ENCODE assay signal across 26 cellular contexts in genomic region chr11:90851196-90851595, GRCh38.
DNase-seq lines count a peak whose midpoint lies in the region; ATAC-seq, FAIRE-seq and TF ChIP-seq lines count a peak whose summit lies in the region.
"Had no signal": no experiment of that assay in that cellular context is flagged by ENCODE, and none has a peak within 500 bp of the region (broad histone marks: within the 10 kb centered on the region; RNA-seq: fewer than 3 reads in every experiment).

No MANE protein-coding gene starts in this region.

- H3K56ac ChIP-seq in H1 (replicated peaks; ENCODE audit: insufficient read length, low read depth, low read length): no peak overlapping the region

- H3K79me2 ChIP-seq in HepG2 (ENCODE audit: insufficient read depth, low read length): no peaks in the 10 kb centered on the region
- H3K79me2 ChIP-seq in H1 (ENCODE audit: control insufficient read depth in 1 of 2, insufficient read depth in 2 of 2, low read length in 2 of 2): no peaks in the 10 kb centered on the region

- H3K27ac Mint-ChIP-seq in CD8-positive, alpha-beta memory T cell: no peak overlapping the region
- H3K27ac Mint-ChIP-seq: B cell; CD4-positive, alpha-beta T cell; CD8-positive, alpha-beta T cell had no signal

- CTCF ChIA-PET in HepG2 (lab: Yijun Ruan, JAX; ENCODE audit: low intra/inter-chr PET ratio, low total read pairs): no interaction called here
- CTCF ChIA-PET in H1 (lab: Charles Lee; ENCODE audit: partially characterized antibody): no interaction called here
- CTCF ChIA-PET in CD8-positive, alpha-beta memory T cell (lab: Charles Lee): no interaction called here

- H3K18ac ChIP-seq in H1 (ENCODE audit: extremely low read depth, low read length): no peak overlapping the region

- TF ChIP-seq EP300 in HepG2 (IDR thresholded peaks at IDR 0.05; ENCODE audit: low read depth in 2 of 2, low read length in 2 of 2): no peak
- no peak for TF ChIP-seq EP300 in HepG2 (CRISPR knock-in tag; IDR thresholded peaks at IDR 0.05; ENCODE audit: borderline replicate concordance)
- TF ChIP-seq EP300 in H1 (IDR thresholded peaks at IDR 0.05; ENCODE audit: borderline replicate concordance in 1 of 2, low read depth in 2 of 2, low read length in 2 of 2): no peak

- no peaks in the 10 kb centered on the region for H3K36me3 Mint-ChIP-seq in CD8-positive, alpha-beta memory T cell
- H3K36me3 Mint-ChIP-seq: CD8-positive, alpha-beta T cell had no signal

- ATAC-seq in HepG2 (no peak), right lobe of liver (no peak)
- no peak for ATAC-seq in stimulated activated naive CD8-positive, alpha-beta T cell treated with anti-CD3 and anti-CD28 coated beads, Interleukin-15, Interleukin-2, amounts not matched to agents 100 U/mL and 50 U/mL, for 24 hours
- ATAC-seq: CD8-positive, alpha-beta T cell; GM12878 had no signal

- H2AFZ ChIP-seq in HepG2 (ENCODE audit: low read length): no peak overlapping the region
- no peak overlapping the region for H2AFZ ChIP-seq in H1 (ENCODE audit: low read length)

- H4K8ac ChIP-seq in H1 (ENCODE audit: extremely low read depth, insufficient read depth, low read length): no peak overlapping the region

- in situ Hi-C loops in HepG2 (cut with HindIII; ENCODE audit: extremely low pct_ligation_motif_present, low pct_unique_long_range_greater_than_20kb): no loop called here

- no peak overlapping the region for H3K14ac ChIP-seq in H1 (ENCODE audit: insufficient read length)

- H3K9me3 Mint-ChIP-seq in CD8-positive, alpha-beta memory T cell: peaks cover 0 to 9% (median 4%) of the 10 kb centered on the region in 5 donors

- H3K4me1 ChIP-seq in HepG2 (ENCODE audit: insufficient read depth, low read length) (no peaks in the 10 kb centered on the region), right lobe of liver (no peaks in the 10 kb centered on the region), H1 (replicated peaks in 1 of 4; ENCODE audit: control insufficient read depth in 3 of 4, insufficient read depth in 4 of 4, low read length in 3 of 4) (no peaks in the 10 kb centered on the region)
- no peaks in the 10 kb centered on the region for H3K4me1 ChIP-seq in CD8-positive, alpha-beta memory T cell (ENCODE audit: insufficient read depth, low read length)
- H3K4me1 ChIP-seq: BLaER1 treated with 17β-estradiol and CSF1 and Interleukin-3, amounts not matched to agents 10 nM and 100 nM had no signal

- H3K79me1 ChIP-seq in H1 (ENCODE audit: low read depth, low read length): no peaks in the 10 kb centered on the region

- H2BK15ac ChIP-seq in H1 (ENCODE audit: low read length): no peak overlapping the region

- intact Hi-C loops in HepG2 (cut with micrococcal nuclease; ENCODE audit: unreplicated experiment): no loop called here
- intact Hi-C loops in right lobe of liver (cut with DNase I): no loop called here

- no TSS peak for BruUV-seq in HepG2 (replicated peaks; lab: Mats Ljungman, UMichigan)

- TF ChIP-seq CTCF in HepG2 (CRISPR knock-in tag; IDR thresholded peaks at IDR 0.05): no peak
- TF ChIP-seq CTCF in right lobe of liver (IDR thresholded peaks at IDR 0.05): no peak
- TF ChIP-seq CTCF in H1 (IDR thresholded peaks at IDR 0.05; ENCODE audit: control extremely low read depth in 1 of 3, insufficient read depth in 1 of 3, low read depth in 1 of 3, low read length in 3 of 3): no peak

- H2BK20ac ChIP-seq in H1 (ENCODE audit: low read length): no peak overlapping the region

- H2BK120ac ChIP-seq in H1 (replicated peaks; ENCODE audit: low read depth, low read length): no peak overlapping the region

- H3K4me3 Mint-ChIP-seq in CD8-positive, alpha-beta memory T cell: no peak overlapping the region
- H3K4me3 Mint-ChIP-seq: B cell; CD4-positive, alpha-beta T cell; CD8-positive, alpha-beta T cell had no signal

- FAIRE-seq in HepG2 (lab: Jason Lieb, UNC) (no peak), H1 (lab: Jason Lieb, UNC) (no peak)
- FAIRE-seq: GM12878, GM12892, GM18507 had no signal

- TF ChIP-seq RAD21 in HepG2 (CRISPR knock-in tag; IDR thresholded peaks at IDR 0.05) (no peak), H1 (IDR thresholded peaks at IDR 0.05 in 1 of 2, conservative IDR thresholded peaks at IDR 0.05 in 1 of 2; ENCODE audit: low read depth in 2 of 2, low read length in 2 of 2) (no peak)

- H3K23ac ChIP-seq in H1 (ENCODE audit: insufficient read length): no peak overlapping the region

- H2BK12ac ChIP-seq in H1 (ENCODE audit: low read depth, low read length): no peak overlapping the region

- H3K36me3 ChIP-seq in HepG2 (replicated peaks in 1 of 2; ENCODE audit: control insufficient read depth in 1 of 2, insufficient read depth in 2 of 2, low read length in 2 of 2): no peaks in the 10 kb centered on the region
- no peaks in the 10 kb centered on the region for H3K36me3 ChIP-seq in right lobe of liver
- no peaks in the 10 kb centered on the region for H3K36me3 ChIP-seq in SK-N-MC (ENCODE audit: insufficient read depth, low read length)
- no peaks in the 10 kb centered on the region for H3K36me3 ChIP-seq in H1 (ENCODE audit: control insufficient read depth in 2 of 4, insufficient read depth in 4 of 4, low read length in 3 of 4)
- H3K36me3 ChIP-seq in CD8-positive, alpha-beta memory T cell (ENCODE audit: insufficient read depth, low read length): no peaks in the 10 kb centered on the region
- H3K36me3 ChIP-seq: BLaER1 treated with 17β-estradiol and CSF1 and Interleukin-3, amounts not matched to agents 10 nM and 100 nM had no signal

- H3K4me2 ChIP-seq in HepG2 (ENCODE audit: low read depth, low read length): no peak overlapping the region
- no peak overlapping the region for H3K4me2 ChIP-seq in H1 (ENCODE audit: insufficient read depth in 1 of 2, low read depth in 2 of 2, low read length in 2 of 2)
- H3K4me2 ChIP-seq: BLaER1 treated with 17β-estradiol and CSF1 and Interleukin-3, amounts not matched to agents 10 nM and 100 nM had no signal

- H3K9me3 ChIP-seq in HepG2 (ENCODE audit: low read length) (no peaks in the 10 kb centered on the region), right lobe of liver (no peaks in the 10 kb centered on the region), SK-N-MC (ENCODE audit: low read depth, low read length) (no peaks in the 10 kb centered on the region), H1 (ENCODE audit: insufficient read depth in 2 of 2, low read depth in 1 of 2, low read length in 1 of 2) (no peaks in the 10 kb centered on the region)
- peaks cover 3% of the 10 kb centered on the region for H3K9me3 ChIP-seq in CD8-positive, alpha-beta memory T cell (ENCODE audit: low read length)
- H3K9me3 ChIP-seq: BLaER1 treated with 17β-estradiol and CSF1 and Interleukin-3, amounts not matched to agents 10 nM and 100 nM had no signal

- no peak overlapping the region for H2BK5ac ChIP-seq in H1 (ENCODE audit: low read depth, low read length)

- TF ChIP-seq POLR2A in HepG2 (IDR thresholded peaks at IDR 0.05; ENCODE audit: insufficient read depth in 1 of 2, low read depth in 2 of 2, low read length in 2 of 2): no peak
- no peak for TF ChIP-seq POLR2A in right lobe of liver (IDR thresholded peaks at IDR 0.05)
- no peak for TF ChIP-seq POLR2A in H1 (IDR thresholded peaks at IDR 0.05; ENCODE audit: control extremely low read depth in 1 of 2, low read depth in 2 of 2, low read length in 2 of 2)

- no peaks in the 10 kb centered on the region for H3K27me3 Mint-ChIP-seq in CD8-positive, alpha-beta memory T cell
- H3K27me3 Mint-ChIP-seq: B cell; CD4-positive, alpha-beta T cell had no signal

- no peak overlapping the region for H3K9ac ChIP-seq in HepG2 (ENCODE audit: insufficient read depth, low read depth, low read length)
- no peak overlapping the region for H3K9ac ChIP-seq in SK-N-MC (ENCODE audit: insufficient read length)
- no peak overlapping the region for H3K9ac ChIP-seq in H1 (replicated peaks in 1 of 4; ENCODE audit: extremely low read depth in 1 of 4, low read depth in 3 of 4, low read length in 3 of 4)
- H3K9ac ChIP-seq: BLaER1 treated with 17β-estradiol and CSF1 and Interleukin-3, amounts not matched to agents 10 nM and 100 nM had no signal

- H3K27me3 ChIP-seq in HepG2 (ENCODE audit: control insufficient read depth in 1 of 2, insufficient read depth in 2 of 2, low read length in 2 of 2) (no peaks in the 10 kb centered on the region), right lobe of liver (no peaks in the 10 kb centered on the region), H1 (replicated peaks in 1 of 4; ENCODE audit: control insufficient read depth in 3 of 4, extremely low read depth in 1 of 4, insufficient read depth in 3 of 4, low read length in 3 of 4) (no peaks in the 10 kb centered on the region)
- H3K27me3 ChIP-seq in CD8-positive, alpha-beta memory T cell (ENCODE audit: insufficient read depth, low read length, poor library complexity, severe bottlenecking): no peaks in the 10 kb centered on the region
- H3K27me3 ChIP-seq: BLaER1 treated with 17β-estradiol and CSF1 and Interleukin-3, amounts not matched to agents 10 nM and 100 nM had no signal

- no peak overlapping the region for H4K91ac ChIP-seq in H1 (replicated peaks; ENCODE audit: insufficient read length, low read length)

- H3K27ac ChIP-seq in HepG2 (ENCODE audit: extremely low read length, insufficient read depth, low read length) (no peak overlapping the region), right lobe of liver (no peak overlapping the region), SK-N-MC (peak overlapping the region; percentile 66), H1 (ENCODE audit: low read depth, low read length) (no peak overlapping the region)
- H3K27ac ChIP-seq in CD8-positive, alpha-beta memory T cell (ENCODE audit: low read depth, low read length): no peak overlapping the region
- H3K27ac ChIP-seq: 22Rv1; BLaER1 treated with 17β-estradiol and CSF1 and Interleukin-3, amounts not matched to agents 10 nM and 100 nM; C4-2B had no signal

- no peaks in the 10 kb centered on the region for H4K20me1 ChIP-seq in HepG2 (ENCODE audit: insufficient read depth, low read length)
- no peaks in the 10 kb centered on the region for H4K20me1 ChIP-seq in H1 (replicated peaks in 1 of 2; ENCODE audit: control insufficient read depth in 1 of 2, insufficient read depth in 2 of 2, low read length in 2 of 2)
- H4K20me1 ChIP-seq: BLaER1 treated with 17β-estradiol and CSF1 and Interleukin-3, amounts not matched to agents 10 nM and 100 nM had no signal

- H3K4me3 ChIP-seq in HepG2 (replicated peaks in 1 of 3; ENCODE audit: insufficient read depth in 1 of 3, low read depth in 2 of 3, low read length in 3 of 3) (no peak overlapping the region), right lobe of liver (no peak overlapping the region), SK-N-MC (no peak overlapping the region), H1 (ENCODE audit: extremely low read depth in 1 of 4, insufficient read depth in 2 of 4, low read depth in 3 of 4, low read length in 4 of 4) (no peak overlapping the region)
- H3K4me3 ChIP-seq in CD8-positive, alpha-beta memory T cell (ENCODE audit: low read length): no peak overlapping the region
- H3K4me3 ChIP-seq: BLaER1 treated with 17β-estradiol and CSF1 and Interleukin-3, amounts not matched to agents 10 nM and 100 nM; GM12878 had no signal

- H3K23me2 ChIP-seq in H1 (ENCODE audit: low read depth, low read length): no peaks in the 10 kb centered on the region

- POLR2A ChIA-PET in HepG2 (lab: Yijun Ruan, JAX): no interaction called here
- POLR2A ChIA-PET in H1 (lab: Charles Lee; ENCODE audit: partially characterized antibody): no interaction called here
- POLR2A ChIA-PET in CD8-positive, alpha-beta memory T cell (lab: Charles Lee): no interaction called here

- no peaks in the 10 kb centered on the region for H3K4me1 Mint-ChIP-seq in CD8-positive, alpha-beta memory T cell
- H3K4me1 Mint-ChIP-seq: B cell had no signal

- H4K5ac ChIP-seq in H1 (ENCODE audit: insufficient read length, low read depth, low read length): no peak overlapping the region

- H3K4ac ChIP-seq in H1 (replicated peaks; ENCODE audit: insufficient read length, low read depth, low read length): no peak overlapping the region

- no peak overlapping the region for H2AK5ac ChIP-seq in H1 (ENCODE audit: low read depth, low read length)

- DNase-seq in HepG2 (ENCODE audit: low spot score) (no peak), right lobe of liver (no peak), NCI-H526 (lab: John Stamatoyannopoulos, UW) (peak; percentile 54 to 60), SK-N-MC (ENCODE audit: low read depth, low spot score) (no peak), H1 (ENCODE audit: low read depth in 1 of 2, low spot score in 2 of 2) (no peak), SKM-1 treated with dmso at 0.1 percent for 144 hours (lab: John Stamatoyannopoulos, UW; ENCODE audit: unreplicated experiment) (no peak)
- DNase-seq in CD8-positive, alpha-beta memory T cell: no peak
- DNase-seq in stimulated activated naive CD8-positive, alpha-beta T cell treated with anti-CD3 and anti-CD28 coated beads, Interleukin-15, Interleukin-2, amounts not matched to agents 100 U/mL and 50 U/mL, for 24 hours: no peak
- DNase-seq: ACHN; CD4-positive, alpha-beta T cell; CD8-positive, alpha-beta T cell; COR-L47; DMS 273 treated with DMSO at 0.1 percent for 48 hours; DMS153; DMS53; DMS79; DND-41; EL; GDM1 had no signal

Comparison
In these comparisons a context has a peak if more than half of its experiments do, and no peak if none do; other contexts are left out.
1. DNase-seq: peak in NCI-H526 (2 of 2); none in HepG2 (single experiment), right lobe of liver (0 of 3), SK-N-MC (single experiment), H1 (0 of 2), CD8-positive, alpha-beta memory T cell (0 of 5), stimulated activated naive CD8-positive, alpha-beta T cell treated with anti-CD3 and anti-CD28 coated beads, Interleukin-15, Interleukin-2, amounts not matched to agents 100 U/mL and 50 U/mL, for 24 hours (single experiment) and SKM-1 treated with dmso at 0.1 percent for 144 hours (single experiment).
2. Of the 41 proteins assayed by ChIP-seq in both HepG2 and H1: peak only in HepG2: none; only in H1: none; in both: MAFK; in neither: 40.